ENCODE assay signal across 11 cellular contexts in genomic region chr6:157761926-157762325, GRCh38.
DNase-seq lines count a peak whose midpoint lies in the region; ATAC-seq, FAIRE-seq and TF ChIP-seq lines count a peak whose summit lies in the region.
"Had no signal": no experiment of that assay in that cellular context is flagged by ENCODE, and none has a peak within 500 bp of the region (broad histone marks: within the 10 kb centered on the region; RNA-seq: fewer than 3 reads in every experiment).

No MANE protein-coding gene starts in this region.

- peaks cover 58% of the 10 kb centered on the region for H3K4me1 Mint-ChIP-seq in T-helper 17 cell

- H3K27ac ChIP-seq in endothelial cell of umbilical vein (ENCODE audit: insufficient read depth, low read depth, low read length): peak overlapping the region; percentile 76
- peak overlapping the region; percentile 30 to 84 (median 48) for H3K27ac ChIP-seq in transverse colon
- peak overlapping the region in 3 of 8 donors; percentile 53 to 87 (median 76) for H3K27ac ChIP-seq in spleen

- H3K4me1 ChIP-seq in endothelial cell of umbilical vein (ENCODE audit: control insufficient read depth, extremely low read depth, insufficient read depth, low read length) (peaks cover 70% of the 10 kb centered on the region), transverse colon (peaks cover 32 to 56% (median 43%) of the 10 kb centered on the region in 4 donors), spleen (peaks cover 39 to 89% (median 64%) of the 10 kb centered on the region in 6 donors)

- H3K9ac ChIP-seq in endothelial cell of umbilical vein (replicated peaks; ENCODE audit: extremely low read depth, insufficient read depth, low read length): no peak overlapping the region

- CTCF ChIA-PET in endothelial cell of umbilical vein (lab: Charles Lee): interaction anchor here (10.6 kb wide), 1 partner anchor 112 kb away, joined by 235 read pairs; no protein-coding TSS in a partner anchor

- dilution Hi-C loops in endothelial cell of umbilical vein (cut with MboI; ENCODE audit: extremely low pct_ligation_motif_present, low sequenced_read_pairs): no loop called here

- FAIRE-seq in endothelial cell of umbilical vein (lab: Jason Lieb, UNC): no peak
- FAIRE-seq: islet of Langerhans had no signal

- H3K27me3 ChIP-seq in endothelial cell of umbilical vein (ENCODE audit: control insufficient read depth in 2 of 2, insufficient read depth in 2 of 2, low read length in 2 of 2): no peaks in the 10 kb centered on the region
- H3K27me3 ChIP-seq in transverse colon: no peaks in the 10 kb centered on the region
- H3K27me3 ChIP-seq in spleen (replicated peaks in 1 of 7): peaks cover 0 to 4% (median 0%) of the 10 kb centered on the region in 7 donors

- H3K9me3 ChIP-seq in T-helper 17 cell (ENCODE audit: control insufficient read depth, low read length, poor library complexity, severe bottlenecking) (no peaks in the 10 kb centered on the region), endothelial cell of umbilical vein (replicated peaks; ENCODE audit: control insufficient read depth, insufficient read depth, low read length) (no peaks in the 10 kb centered on the region), transverse colon (no peaks in the 10 kb centered on the region), spleen (no peaks in the 10 kb centered on the region)

- no peaks in the 10 kb centered on the region for H3K36me3 Mint-ChIP-seq in T-helper 17 cell (ENCODE audit: low read depth)

- intact Hi-C loops in Right ventricle myocardium inferior (cut with DNase I) (loop anchor here (5.0 kb wide), 1 partner anchor 95 kb away; no protein-coding TSS in a partner anchor), cardiac septum (cut with DNase I) (loop anchor here (5.0 to 10.0 kb wide), 2 partner anchors 60 to 447 kb away; partner anchors contain the start of gene SNX9), endothelial cell of umbilical vein (cut with micrococcal nuclease) (loop anchor here (1.0 to 5.0 kb wide), 5 partner anchors 220 to 795 kb away; partner anchors contain the start of gene SYNJ2), transverse colon (cut with DNase I; ENCODE audit: low total_unique reads) (no loop called here), spleen (cut with DNase I; ENCODE audit: low total_unique reads) (no loop called here)

- H3K4me2 ChIP-seq in endothelial cell of umbilical vein (ENCODE audit: insufficient read depth, low read length): no peak overlapping the region

- 80 to 96% methylated on average over 3 to 13 of the region's 13 CpGs for WGBS in transverse colon (ENCODE audit: low coverage in 1 of 2), 2 donors
- WGBS in spleen, 5 donors: 70 to 83% (median 75%) methylated on average over 13 of the region's 13 CpGs

- no peak for TF ChIP-seq EP300 in transverse colon (IDR thresholded peaks at IDR 0.05; ENCODE audit: low read depth)

- no TSS peak for BruUV-seq in endothelial cell of umbilical vein (replicated peaks; lab: Mats Ljungman, UMichigan)

- no peaks in the 10 kb centered on the region for H3K36me3 ChIP-seq in endothelial cell of umbilical vein (ENCODE audit: control insufficient read depth in 2 of 2, extremely low read depth in 1 of 2, insufficient read depth in 2 of 2, low read length in 2 of 2)
- H3K36me3 ChIP-seq in transverse colon: no peaks in the 10 kb centered on the region
- H3K36me3 ChIP-seq in spleen: no peaks in the 10 kb centered on the region

- TF ChIP-seq CTCF in endothelial cell of umbilical vein (IDR thresholded peaks at IDR 0.05; ENCODE audit: extremely low read depth in 1 of 2, insufficient read depth in 1 of 2, low read depth in 1 of 2, low read length in 2 of 2): no peak
- TF ChIP-seq CTCF in transverse colon (IDR thresholded peaks at IDR 0.05): no peak
- no peak for TF ChIP-seq CTCF in spleen (IDR thresholded peaks at IDR 0.05 in 8 of 11, conservative IDR thresholded peaks at IDR 0.05 in 3 of 11)

- no peaks in the 10 kb centered on the region for H3K9me1 ChIP-seq in endothelial cell of umbilical vein (replicated peaks; ENCODE audit: control insufficient read depth, extremely low read depth, insufficient read depth, low read length)

- POLR2A ChIA-PET in endothelial cell of umbilical vein (lab: Charles Lee): no interaction called here

- TF ChIP-seq POLR2A in endothelial cell of umbilical vein (IDR thresholded peaks at IDR 0.05; ENCODE audit: low read depth, low read length) (no peak), transverse colon (IDR thresholded peaks at IDR 0.05) (no peak), spleen (IDR thresholded peaks at IDR 0.05) (no peak)

- H3K4me3 ChIP-seq in endothelial cell of umbilical vein (replicated peaks in 1 of 3; ENCODE audit: insufficient read depth in 1 of 3, low read depth in 1 of 3, low read length in 3 of 3) (no peak overlapping the region), transverse colon (no peak overlapping the region), spleen (no peak overlapping the region)

- no peak for ATAC-seq in Right ventricle myocardium inferior
- no peak for ATAC-seq in T-helper 17 cell
- ATAC-seq in HG02763 (IDR thresholded peaks at IDR 0.05; ENCODE audit: unreplicated experiment): no peak

- no peaks in the 10 kb centered on the region for H3K79me2 ChIP-seq in endothelial cell of umbilical vein (ENCODE audit: control insufficient read depth, insufficient read depth, low read length)

- H2AFZ ChIP-seq in endothelial cell of umbilical vein (ENCODE audit: low read depth, low read length): no peak overlapping the region

- H3K27ac Mint-ChIP-seq in T-helper 17 cell: peak overlapping the region; percentile 99

- no peaks in the 10 kb centered on the region for H3K27me3 Mint-ChIP-seq in T-helper 17 cell

- H3K4me3 Mint-ChIP-seq in T-helper 17 cell: peak overlapping the region; percentile 74

- peak; percentile 62 for DNase-seq in Right ventricle myocardium inferior (ENCODE audit: missing footprints)
- DNase-seq in cardiac septum (ENCODE audit: low spot score): no peak
- no peak for DNase-seq in T-helper 17 cell
- no peak for DNase-seq in endothelial cell of umbilical vein (ENCODE audit: low read depth, low spot score)
- DNase-seq in transverse colon: no peak
- DNase-seq in stimulated activated CD4-positive, alpha-beta T cell treated with anti-CD3 and anti-CD28 coated beads, Interleukin-2, amount 100 ng/mL, for 48 hours: no peak
- DNase-seq in spleen: no peak
- DNase-seq: cerebellar nuclear complex, Karpas-422 had no signal

- H4K20me1 ChIP-seq in endothelial cell of umbilical vein (replicated peaks; ENCODE audit: control insufficient read depth, extremely low read depth, insufficient read depth, low read length): no peaks in the 10 kb centered on the region

- in situ Hi-C loops in transverse colon (cut with MboI; ENCODE audit: low pct_ligation_motif_present in 1 of 4, low pct_unique_long_range_greater_than_20kb in 1 of 4, low sequenced_read_pairs in 3 of 4): loop anchor here in 3 of 4 donors (5.0 to 25.0 kb wide), 3 partner anchors 53 to 300 kb away; no protein-coding TSS in a partner anchor

TF ChIP-seq in endothelial cell of umbilical vein, 7 proteins besides CTCF, POLR2A, EP300 and RAD21:
- TF ChIP-seq GATA2 (IDR thresholded peaks at IDR 0.05; ENCODE audit: insufficient read depth, insufficient read length, low read depth, low read length) (no peak), FOS (IDR thresholded peaks at IDR 0.05; ENCODE audit: borderline replicate concordance, insufficient read depth, low read length) (no peak), MAX (IDR thresholded peaks at IDR 0.05; ENCODE audit: insufficient read depth, insufficient read length) (no peak), POLR2AphosphoS5 (IDR thresholded peaks at IDR 0.05; ENCODE audit: insufficient read depth, low read depth, low read length) (no peak), JUN (IDR thresholded peaks at IDR 0.05; ENCODE audit: borderline replicate concordance, insufficient read depth, insufficient read length, low read depth) (no peak), MYC (IDR thresholded peaks at IDR 0.05; ENCODE audit: low read depth, low read length) (no peak), EZH2 (IDR thresholded peaks at IDR 0.05; ENCODE audit: borderline replicate concordance, low read depth, low read length, severe bottlenecking) (no peak)

Comparison
In these comparisons a context has a peak if more than half of its experiments do, and no peak if none do; other contexts are left out.
1. intact Hi-C loops: an anchor here in Right ventricle myocardium inferior (5.0 kb wide), cardiac septum (5.0 to 10.0 kb wide) and endothelial cell of umbilical vein (1.0 to 5.0 kb wide); none called in transverse colon and spleen.